In the genomic region with DNA sequence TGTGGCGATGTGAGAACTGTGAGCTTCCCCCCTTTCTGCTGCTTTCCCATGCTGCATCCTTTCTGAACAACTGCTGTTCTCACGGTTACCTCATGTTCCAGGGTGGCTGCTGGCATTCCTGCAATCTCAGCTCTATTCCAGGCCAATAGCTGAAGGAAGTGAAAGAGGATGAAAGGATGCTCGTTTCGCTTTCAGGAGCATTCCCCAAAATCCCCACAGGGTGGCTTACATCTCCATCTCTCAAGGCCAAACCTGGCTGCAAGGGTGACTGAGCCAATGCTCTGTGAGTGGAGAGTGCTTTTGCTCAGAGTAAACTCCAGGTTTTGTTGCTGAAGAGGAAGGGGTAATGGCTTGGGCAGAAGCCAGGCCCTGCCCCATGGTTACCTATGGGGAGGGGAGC, we compare ENCODE assay signal across 13 cellular contexts.
DNase-seq lines count a peak whose midpoint lies in the region; ATAC-seq and TF ChIP-seq lines count a peak whose summit lies in the region.
"Had no signal": no experiment of that assay in that cellular context is flagged by ENCODE, and none has a peak within 500 bp of the region (broad histone marks: within the 10 kb centered on the region; RNA-seq: fewer than 3 reads in every experiment).

No MANE protein-coding gene starts in this region.

- H3K27ac Mint-ChIP-seq in type B pancreatic cell: no peak overlapping the region
- H3K27ac Mint-ChIP-seq: activated T-helper 2 cell treated with anti-CD3 and anti-CD28 coated beads, Interferon-gamma antibody, Interleukin-2, Interleukin-4, amounts not matched to agents 10 μg/mL and 5 μg/mL and 100 μg/mL, durations not matched to agents 14 hours and 24 hours and 36 hours; effector memory CD8-positive, alpha-beta T cell; T-helper 1 cell treated with Interleukin-12 subunit alpha and Interleukin-12 subunit beta and Interleukin-4 antibody, amounts not matched to agents 30 μg/mL and 1 μg/mL, for 36 hours had no signal

- in situ Hi-C loops in SK-MEL-5 (cut with HindIII; ENCODE audit: low pct_unique_long_range_greater_than_20kb, low sequenced_read_pairs): no loop called here

- H3K4me3 Mint-ChIP-seq in type B pancreatic cell: no peak overlapping the region
- H3K4me3 Mint-ChIP-seq: effector memory CD8-positive, alpha-beta T cell; T-helper 1 cell treated with Interleukin-12 subunit alpha and Interleukin-12 subunit beta and Interleukin-4 antibody, amounts not matched to agents 30 μg/mL and 1 μg/mL, for 36 hours had no signal

- peaks cover 8% of the 10 kb centered on the region for H3K4me1 Mint-ChIP-seq in type B pancreatic cell (ENCODE audit: unreplicated experiment)

- ATAC-seq in HG03520 (IDR thresholded peaks at IDR 0.05; ENCODE audit: unreplicated experiment): no peak
- ATAC-seq: effector memory CD8-positive, alpha-beta T cell had no signal

- H3K36me3 Mint-ChIP-seq in type B pancreatic cell: no peaks in the 10 kb centered on the region

- H3K27me3 Mint-ChIP-seq in type B pancreatic cell: peaks cover 37% of the 10 kb centered on the region

- no peaks in the 10 kb centered on the region for H3K9me3 Mint-ChIP-seq in type B pancreatic cell
- H3K9me3 Mint-ChIP-seq: activated T-helper 2 cell treated with anti-CD3 and anti-CD28 coated beads, Interferon-gamma antibody, Interleukin-2, Interleukin-4, amounts not matched to agents 10 μg/mL and 5 μg/mL and 100 μg/mL, durations not matched to agents 14 hours and 24 hours and 36 hours; effector memory CD8-positive, alpha-beta T cell; T-helper 1 cell treated with Interleukin-12 subunit alpha and Interleukin-12 subunit beta and Interleukin-4 antibody, amounts not matched to agents 30 μg/mL and 1 μg/mL, for 36 hours had no signal

- DNase-seq in NCI-H82 (lab: John Stamatoyannopoulos, UW) (peak; percentile 2), NCI-H82 treated with DMSO at 0.1 percent for 48 hours (lab: John Stamatoyannopoulos, UW; ENCODE audit: unreplicated experiment) (no peak), NCI-H1105 treated with DMSO at 0.1 percent for 48 hours (lab: John Stamatoyannopoulos, UW) (peak; percentile 35), SK-MEL-5 (ENCODE audit: low read depth, low spot score) (peak; percentile 58), type B pancreatic cell (ENCODE audit: extremely low spot score, unreplicated experiment) (no peak), AML-193 (lab: John Stamatoyannopoulos, UW) (no peak), amygdala (lab: John Stamatoyannopoulos, UW) (no peak)
- DNase-seq: effector memory CD8-positive, alpha-beta T cell; OCI-M1; stimulated activated CD4-positive, alpha-beta T cell treated with anti-CD3 and anti-CD28 coated beads, Interleukin-2, amount 100 ng/mL, for 24 hours had no signal

- peak; percentile 62 for TF ChIP-seq CTCF in type B pancreatic cell (conservative IDR thresholded peaks at IDR 0.05)

Comparison
In these comparisons a context has a peak if more than half of its experiments do, and no peak if none do; other contexts are left out.
1. DNase-seq: peak in NCI-H82 (single experiment), NCI-H1105 treated with DMSO at 0.1 percent for 48 hours (single experiment) and SK-MEL-5 (single experiment); none in NCI-H82 treated with DMSO at 0.1 percent for 48 hours (single experiment), type B pancreatic cell (single experiment), AML-193 (0 of 2) and amygdala (0 of 56).